ENCODE assay signal across 10 cellular contexts in genomic region chr17:63920050-63920449, GRCh38. TPM values are rescaled to one million over a fixed set of nuclear protein-coding genes. Genes with fewer than 3 reads are reported as not detected.
"Had no signal": no experiment of that assay in that cellular context is flagged by ENCODE, and none has a peak within 500 bp of the region (broad histone marks: within the 10 kb centered on the region; RNA-seq: fewer than 3 reads in every experiment).

No MANE protein-coding gene starts in this region.

RNA-seq across cellular contexts. Expression of gene GH1, which starts 1.4 kb away (rescaled TPM):
- total RNA-seq: activated CD4-positive, alpha-beta T cell treated with anti-CD3 and anti-CD28 coated beads, Interleukin-2, amount 10 ng/mL, durations not matched to agents 7 days and 5 days; activated T-cell treated with anti-CD3 and anti-CD28 coated beads, Interleukin-2, amount 50 U/mL, for 4 hours; astrocyte; LHCN-M2; M059J; Right ventricle myocardium inferior; T-helper 1 cell treated with Interleukin-12 subunit alpha and Interleukin-12 subunit beta and Interleukin-4 antibody, amounts not matched to agents 30 ng/mL and 1 ng/mL, for 36 hours had no signal
- polyA plus RNA-seq: SK-N-SH had no signal

RNA-seq across cellular contexts. Expression of gene CSHL1, which starts 9.0 kb away (rescaled TPM):
- total RNA-seq: activated CD4-positive, alpha-beta memory T cell treated with anti-CD3 and anti-CD28 coated beads for 36 hours; activated CD4-positive, alpha-beta T cell treated with anti-CD3 and anti-CD28 coated beads, Interleukin-2, amount 10 ng/mL, durations not matched to agents 7 days and 5 days; activated T-cell treated with anti-CD3 and anti-CD28 coated beads, Interleukin-2, amount 50 U/mL, for 4 hours; astrocyte; LHCN-M2; M059J; Right ventricle myocardium inferior; T-helper 1 cell treated with Interleukin-12 subunit alpha and Interleukin-12 subunit beta and Interleukin-4 antibody, amounts not matched to agents 30 ng/mL and 1 ng/mL, for 36 hours had no signal
- polyA plus RNA-seq: SK-N-SH had no signal

RNA-seq across cellular contexts. Expression of gene CD79B, which starts 12.1 kb away (rescaled TPM):
- total RNA-seq: LHCN-M2 had no signal

RNA-seq across cellular contexts. Expression of gene CSH1, which starts 23.7 kb away (rescaled TPM):
- total RNA-seq: activated CD4-positive, alpha-beta memory T cell treated with anti-CD3 and anti-CD28 coated beads for 36 hours; activated CD4-positive, alpha-beta T cell treated with anti-CD3 and anti-CD28 coated beads, Interleukin-2, amount 10 ng/mL, durations not matched to agents 7 days and 5 days; activated T-cell treated with anti-CD3 and anti-CD28 coated beads, Interleukin-2, amount 50 U/mL, for 4 hours; LHCN-M2; M059J; Right ventricle myocardium inferior; T-helper 1 cell treated with Interleukin-12 subunit alpha and Interleukin-12 subunit beta and Interleukin-4 antibody, amounts not matched to agents 30 ng/mL and 1 ng/mL, for 36 hours had no signal
- polyA plus RNA-seq: SK-N-SH had no signal

RNA-seq across cellular contexts. Expression of gene GH2, which starts 38.3 kb away (rescaled TPM):
- total RNA-seq: activated CD4-positive, alpha-beta memory T cell treated with anti-CD3 and anti-CD28 coated beads for 36 hours; activated CD4-positive, alpha-beta T cell treated with anti-CD3 and anti-CD28 coated beads, Interleukin-2, amount 10 ng/mL, durations not matched to agents 7 days and 5 days; activated naive CD4-positive, alpha-beta T cell treated with anti-CD3 and anti-CD28 coated beads, Interleukin-2, amount 50 U/mL, for 72 hours; activated T-cell treated with anti-CD3 and anti-CD28 coated beads, Interleukin-2, amount 50 U/mL, for 4 hours; astrocyte; LHCN-M2; M059J; Right ventricle myocardium inferior; T-helper 1 cell treated with Interleukin-12 subunit alpha and Interleukin-12 subunit beta and Interleukin-4 antibody, amounts not matched to agents 30 ng/mL and 1 ng/mL, for 36 hours had no signal
- polyA plus RNA-seq: SK-N-SH had no signal
